ENCODE assay signal across 8 cellular contexts in the genomic region with DNA sequence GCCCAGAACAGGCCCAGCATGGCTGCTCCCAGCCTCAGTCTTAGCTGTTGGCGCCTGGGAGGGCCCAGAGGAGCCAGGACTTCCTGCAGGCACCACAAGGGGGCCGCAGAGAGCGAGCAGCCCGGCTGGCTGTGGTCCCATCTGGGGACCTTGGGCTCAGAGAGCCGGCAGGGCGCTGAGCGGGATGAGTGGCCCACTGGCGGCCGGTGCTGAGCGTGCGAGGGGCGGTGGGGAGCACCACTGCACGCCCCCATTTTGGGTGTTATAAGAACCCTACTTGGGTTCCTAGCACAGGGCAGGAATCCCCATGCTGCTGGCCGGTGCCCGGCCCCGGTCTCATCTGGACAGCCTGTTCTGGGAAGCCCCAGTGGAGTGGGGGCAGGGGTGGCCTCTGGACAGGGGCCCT. TPM values are rescaled to one million over a fixed set of nuclear protein-coding genes. Genes with fewer than 3 reads are reported as not detected.
DNase-seq lines count a peak whose midpoint lies in the region; ATAC-seq and TF ChIP-seq lines count a peak whose summit lies in the region.

No MANE protein-coding gene starts in this region.

- in situ Hi-C loops in KBM-7 (cut with MboI; ENCODE audit: low pct_unique_long_range_greater_than_20kb, low sequenced_read_pairs), result no loop called here

- DNase-seq in GDM1 (lab: John Stamatoyannopoulos, UW), result peak; percentile 6
- peak; percentile 55 for DNase-seq in KBM-7
- DNase-seq in activated CD4-positive, alpha-beta T cell treated with anti-CD3 and anti-CD28 coated beads for 24 hours (ENCODE audit: low read depth in 2 of 2), result peak; percentile 34 to 49
- DNase-seq in caudate nucleus (lab: John Stamatoyannopoulos, UW), result peak in 47 of 61 donors; percentile 5 to 76 (median 48)
- peak in 1 of 2 donors; percentile 67 for DNase-seq in left colon
- peak; percentile 59 to 65 for DNase-seq in stimulated activated CD4-positive, alpha-beta T cell treated with anti-CD3 and anti-CD28 coated beads, Interleukin-2, amount 100 ng/mL, for 48 hours

- intact Hi-C loops in left colon (cut with DNase I, micrococcal nuclease), result no loop called here

- no peak for TF ChIP-seq POLR2A in GM18505 (IDR thresholded peaks at IDR 0.05; ENCODE audit: borderline replicate concordance, extremely low read depth, insufficient read depth, insufficient read length)

- ATAC-seq in left colon (peak; percentile 84), HG02970 (IDR thresholded peaks at IDR 0.05; ENCODE audit: low FRiP score, unreplicated experiment) (no peak), GM18505 (IDR thresholded peaks at IDR 0.05; ENCODE audit: unreplicated experiment) (no peak)

- H3K27ac ChIP-seq in caudate nucleus (ENCODE audit: low read depth, low read length), result no peak overlapping the region

RNA-seq across cellular contexts. Expression of a gene that starts 25.9 kb away (rescaled TPM):
- 10 to 100 TPM; 13.0 to 19.2 TPM for total RNA-seq in left colon

RNA-seq across cellular contexts. Expression of a gene that starts 29.1 kb away (rescaled TPM):
- 10 to 100 TPM; 59.2 to 77.4 TPM for total RNA-seq in left colon

RNA-seq across cellular contexts. Expression of a gene that starts 38.0 kb away (rescaled TPM):
- 100 to 1,000 TPM in 1 of 2 donors, 10 to 100 TPM in 1; 86.8 to 222 TPM for total RNA-seq in left colon

RNA-seq across cellular contexts. Expression of a gene that starts 42.3 kb away (rescaled TPM):
- 10 to 100 TPM; 15.7 to 25.8 TPM for total RNA-seq in left colon

RNA-seq across cellular contexts. Expression of a gene that starts 50.4 kb away (rescaled TPM):
- 1 to 10 TPM in 1 of 2 donors, under 1 TPM in 1; 0.49 to 1.3 TPM for total RNA-seq in left colon
